In the genomic region with DNA sequence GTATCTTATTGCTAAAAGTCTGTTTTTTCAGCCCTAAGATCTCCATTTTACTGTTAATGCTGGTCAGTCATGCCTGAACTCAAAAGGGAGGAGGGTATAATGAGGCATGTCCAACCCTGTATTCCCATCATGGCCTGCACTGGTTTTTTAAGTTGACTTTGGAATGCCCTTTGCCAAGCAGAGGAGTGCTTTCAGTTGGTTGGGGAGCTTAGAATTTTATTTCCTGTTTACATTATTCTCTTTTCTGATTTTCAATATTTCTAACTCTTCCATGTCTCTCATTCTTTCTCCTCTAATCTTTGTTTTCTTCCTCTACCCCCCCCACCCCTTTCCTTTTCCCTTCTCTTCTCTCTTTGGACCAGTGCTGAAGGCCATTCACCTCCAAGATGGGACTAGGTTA, we compare ENCODE assay signal across 2 cellular contexts.
TF ChIP-seq lines count a peak whose summit lies in the region.

No MANE protein-coding gene starts in this region.

TF ChIP-seq in HepG2, 621 proteins besides CTCF, POLR2A, EP300 and RAD21:
- 0 out of 2 replicates have a peak, but pooled peaks have one; percentile 7 for TF ChIP-seq WIZ (CRISPR knock-in tag; IDR thresholded peaks at IDR 0.05)
- TF ChIP-seq ZIK1 (CRISPR knock-in tag; IDR thresholded peaks at IDR 0.05; ENCODE audit: borderline replicate concordance, low read depth) = 0 out of 2 replicates have a peak, but pooled peaks have one; percentile 20
- TF ChIP-seq, protein P1, sequence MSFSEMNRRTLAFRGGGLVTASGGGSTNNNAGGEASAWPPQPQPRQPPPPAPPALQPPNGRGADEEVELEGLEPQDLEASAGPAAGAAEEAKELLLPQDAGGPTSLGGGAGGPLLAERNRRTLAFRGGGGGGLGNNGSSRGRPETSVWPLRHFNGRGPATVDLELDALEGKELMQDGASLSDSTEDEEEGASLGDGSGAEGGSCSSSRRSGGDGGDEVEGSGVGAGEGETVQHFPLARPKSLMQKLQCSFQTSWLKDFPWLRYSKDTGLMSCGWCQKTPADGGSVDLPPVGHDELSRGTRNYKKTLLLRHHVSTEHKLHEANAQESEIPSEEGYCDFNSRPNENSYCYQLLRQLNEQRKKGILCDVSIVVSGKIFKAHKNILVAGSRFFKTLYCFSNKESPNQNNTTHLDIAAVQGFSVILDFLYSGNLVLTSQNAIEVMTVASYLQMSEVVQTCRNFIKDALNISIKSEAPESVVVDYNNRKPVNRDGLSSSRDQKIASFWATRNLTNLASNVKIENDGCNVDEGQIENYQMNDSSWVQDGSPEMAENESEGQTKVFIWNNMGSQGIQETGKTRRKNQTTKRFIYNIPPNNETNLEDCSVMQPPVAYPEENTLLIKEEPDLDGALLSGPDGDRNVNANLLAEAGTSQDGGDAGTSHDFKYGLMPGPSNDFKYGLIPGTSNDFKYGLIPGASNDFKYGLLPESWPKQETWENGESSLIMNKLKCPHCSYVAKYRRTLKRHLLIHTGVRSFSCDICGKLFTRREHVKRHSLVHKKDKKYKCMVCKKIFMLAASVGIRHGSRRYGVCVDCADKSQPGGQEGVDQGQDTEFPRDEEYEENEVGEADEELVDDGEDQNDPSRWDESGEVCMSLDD (CRISPR knock-in tag; IDR thresholded peaks at IDR 0.05; ENCODE audit: borderline replicate concordance) = no peak
- no peak for TF ChIP-seq ZNF850 (CRISPR knock-in tag; conservative IDR thresholded peaks at IDR 0.05)
- peak; percentile 93 for TF ChIP-seq HNRNPK (IDR thresholded peaks at IDR 0.05; ENCODE audit: low read depth, low read length, poor library complexity, severe bottlenecking)
- TF ChIP-seq ZNF136 (CRISPR knock-in tag; IDR thresholded peaks at IDR 0.05; ENCODE audit: low read depth) = 0 out of 2 replicates have a peak, but pooled peaks have one; percentile 10
- TF ChIP-seq MAZ (IDR thresholded peaks at IDR 0.05; ENCODE audit: borderline replicate concordance, low read depth, low read length) = no peak
- 0 out of 2 replicates have a peak, but pooled peaks have one; percentile 3 for TF ChIP-seq MAZ (CRISPR knock-in tag; IDR thresholded peaks at IDR 0.05; ENCODE audit: low read depth)

TF ChIP-seq in H1, 55 proteins besides CTCF, POLR2A, EP300 and RAD21:
- no peak for TF ChIP-seq HDAC2 (IDR thresholded peaks at IDR 0.05; ENCODE audit: borderline replicate concordance in 1 of 2, low read depth in 2 of 2, low read length in 2 of 2)
- TF ChIP-seq POLR2AphosphoS5 (IDR thresholded peaks at IDR 0.05; ENCODE audit: low read depth, low read length) = no peak
- no peak for TF ChIP-seq SIN3A (conservative IDR thresholded peaks at IDR 0.05 in 1 of 2, IDR thresholded peaks at IDR 0.05 in 1 of 2; ENCODE audit: low read depth in 1 of 2, low read length in 2 of 2)
- TF ChIP-seq KDM5A (IDR thresholded peaks at IDR 0.05; ENCODE audit: low read length) = no peak
- no peak for TF ChIP-seq SAP30 (IDR thresholded peaks at IDR 0.05; ENCODE audit: insufficient read depth, insufficient replicate concordance, low read length)
- TF ChIP-seq BCL11A (IDR thresholded peaks at IDR 0.05; ENCODE audit: low read depth in 2 of 2, low read length in 2 of 2) = no peak
- TF ChIP-seq CREB1 (IDR thresholded peaks at IDR 0.05) = no peak
- no peak for TF ChIP-seq KDM4A (IDR thresholded peaks at IDR 0.05; ENCODE audit: low read depth, low read length, severe bottlenecking)
- TF ChIP-seq SP2 (IDR thresholded peaks at IDR 0.05; ENCODE audit: low read length) = no peak
- no peak for TF ChIP-seq NANOG (IDR thresholded peaks at IDR 0.05; ENCODE audit: insufficient read depth, low read depth, low read length, poor library complexity, severe bottlenecking)
- no peak for TF ChIP-seq SIX5 (IDR thresholded peaks at IDR 0.05; ENCODE audit: low read depth, low read length)
- no peak for TF ChIP-seq SUZ12 (IDR thresholded peaks at IDR 0.05; ENCODE audit: low read length)
- TF ChIP-seq RBBP5 (IDR thresholded peaks at IDR 0.05; ENCODE audit: borderline replicate concordance, low read depth, low read length) = no peak
- TF ChIP-seq ZNF274 (IDR thresholded peaks at IDR 0.05; ENCODE audit: borderline replicate concordance, extremely low read depth, low read length) = no peak
- no peak for TF ChIP-seq YY1 (IDR thresholded peaks at IDR 0.05; ENCODE audit: low read depth, low read length)
